1 cellular context compared by ENCODE assay signal in genomic region chr20:4936392-4936850, GRCh38.
TF ChIP-seq lines count a peak whose summit lies in the region.

No MANE protein-coding gene starts in this region.

TF ChIP-seq in HepG2, 621 proteins besides CTCF, POLR2A, EP300 and RAD21 (continued from another document):
- TF ChIP-seq, protein P1, sequence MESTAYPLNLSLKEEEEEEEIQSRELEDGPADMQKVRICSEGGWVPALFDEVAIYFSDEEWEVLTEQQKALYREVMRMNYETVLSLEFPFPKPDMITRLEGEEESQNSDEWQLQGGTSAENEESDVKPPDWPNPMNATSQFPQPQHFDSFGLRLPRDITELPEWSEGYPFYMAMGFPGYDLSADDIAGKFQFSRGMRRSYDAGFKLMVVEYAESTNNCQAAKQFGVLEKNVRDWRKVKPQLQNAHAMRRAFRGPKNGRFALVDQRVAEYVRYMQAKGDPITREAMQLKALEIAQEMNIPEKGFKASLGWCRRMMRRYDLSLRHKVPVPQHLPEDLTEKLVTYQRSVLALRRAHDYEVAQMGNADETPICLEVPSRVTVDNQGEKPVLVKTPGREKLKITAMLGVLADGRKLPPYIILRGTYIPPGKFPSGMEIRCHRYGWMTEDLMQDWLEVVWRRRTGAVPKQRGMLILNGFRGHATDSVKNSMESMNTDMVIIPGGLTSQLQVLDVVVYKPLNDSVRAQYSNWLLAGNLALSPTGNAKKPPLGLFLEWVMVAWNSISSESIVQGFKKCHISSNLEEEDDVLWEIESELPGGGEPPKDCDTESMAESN (CRISPR knock-in tag; conservative IDR thresholded peaks at IDR 0.05), result 0 out of 2 replicates have a peak, but pooled peaks have one; percentile 18
